In genomic region chr18:2183432-2183831, GRCh38 we compare ENCODE assay signal across 8 cellular contexts.
"Had no signal": no experiment of that assay in that cellular context is flagged by ENCODE, and none has a peak within 500 bp of the region (broad histone marks: within the 10 kb centered on the region; RNA-seq: fewer than 3 reads in every experiment).

No MANE protein-coding gene starts in this region.

- DNase-seq: GDM1, GF-D8 had no signal

- ATAC-seq: GM12878 had no signal

- FAIRE-seq: G401.6, GM12878, GM12891, GM12892, GM18507, GM19239 had no signal

- H3K4me3 ChIP-seq: GM12878 had no signal
